In the genomic region with DNA sequence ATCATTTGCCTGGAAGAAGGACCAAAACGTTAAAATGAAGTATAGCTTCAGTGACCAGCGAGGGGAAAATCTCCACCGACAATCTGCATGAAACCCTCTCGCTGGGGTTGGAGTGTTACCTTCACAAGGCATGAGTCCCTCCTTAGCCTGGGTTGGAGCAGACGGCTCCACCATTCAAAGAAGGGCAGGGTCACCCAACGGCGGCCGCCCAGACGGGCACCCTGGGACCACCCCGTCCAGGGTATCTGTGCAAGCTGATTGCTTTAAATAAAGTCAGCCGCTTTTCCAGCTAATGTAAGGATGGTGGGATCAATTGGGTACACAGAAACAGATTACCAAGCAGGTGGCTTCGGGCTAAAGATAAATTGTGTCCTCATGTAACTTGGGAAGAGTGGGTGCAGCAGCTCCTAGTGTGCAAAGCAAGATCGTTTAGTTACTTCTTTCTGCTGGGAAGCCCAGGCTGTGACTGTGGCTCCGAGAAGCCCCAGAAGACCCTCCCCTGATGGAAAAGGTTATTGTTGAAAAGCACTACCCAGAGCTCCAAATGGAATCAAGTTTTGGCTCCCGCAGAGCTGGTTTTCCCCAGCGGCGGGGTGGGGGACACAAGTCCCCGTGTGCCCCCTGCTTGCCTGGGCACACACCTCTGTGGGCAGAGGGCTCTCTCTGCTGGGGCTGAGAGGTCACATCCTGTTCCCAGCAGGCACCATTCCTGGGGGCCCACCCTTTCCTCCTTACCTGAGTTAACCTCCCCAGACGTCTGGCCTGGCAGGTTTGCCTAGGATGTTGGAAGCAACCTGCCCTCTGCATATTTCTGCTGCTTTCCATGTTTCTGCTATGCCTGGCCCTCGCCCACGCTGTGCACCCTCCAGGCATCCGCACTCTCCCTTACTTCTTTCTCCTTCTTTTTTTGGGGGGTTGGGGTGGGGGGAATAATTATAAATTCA, we compare ENCODE assay signal across 19 cellular contexts.
"Had no signal": no experiment of that assay in that cellular context is flagged by ENCODE, and none has a peak within 500 bp of the region (broad histone marks: within the 10 kb centered on the region; RNA-seq: fewer than 3 reads in every experiment).

No MANE protein-coding gene starts in this region.

- H3K9me3 ChIP-seq: ovary, prostate gland, testis, vagina had no signal

- ATAC-seq: heart right ventricle; naive thymus-derived CD4-positive, alpha-beta T cell; T-cell had no signal

- H3K4me3 Mint-ChIP-seq: activated naive CD4-positive, alpha-beta T cell treated with anti-CD3 and anti-CD28 coated beads, Interleukin-2, amount 10 ng/mL, durations not matched to agents 7 days and 5 days; naive thymus-derived CD4-positive, alpha-beta T cell; neural progenitor cell; T-cell; T-helper 2 cell treated with Interferon-gamma antibody and Interleukin-4, amounts not matched to agents 5 μg/mL and 100 μg/mL, for 36 hours; type B pancreatic cell had no signal

- H3K36me3 ChIP-seq: heart right ventricle, neural progenitor cell, ovary, prostate gland, vagina had no signal

- H3K4me3 ChIP-seq: heart right ventricle, lung, neural progenitor cell, ovary, prostate gland, testis, vagina had no signal

- H3K9ac ChIP-seq: neural progenitor cell had no signal

- DNase-seq: activated CD4-positive, alpha-beta T cell treated with anti-CD3 and anti-CD28 coated beads for 1 hour; activated naive CD4-positive, alpha-beta T cell treated with anti-CD3 and anti-CD28 coated beads, Interleukin-2, amount 10 ng/mL, durations not matched to agents 7 days and 5 days; amygdala; effector CD4-positive, alpha-beta T cell; erythroblast; foreskin fibroblast; heart right ventricle; naive thymus-derived CD4-positive, alpha-beta T cell; ovary; stimulated activated CD4-positive, alpha-beta T cell treated with anti-CD3 and anti-CD28 coated beads, Interleukin-4, amount 100 ng/mL, for 1 hour; stimulated activated naive CD4-positive, alpha-beta T cell; testis had no signal

- H3K4me2 ChIP-seq: neural progenitor cell had no signal

- H3K27ac ChIP-seq: heart right ventricle, neural progenitor cell, ovary, prostate gland, testis, vagina had no signal

- H3K27ac Mint-ChIP-seq: activated naive CD4-positive, alpha-beta T cell treated with anti-CD3 and anti-CD28 coated beads, Interleukin-2, amount 10 ng/mL, durations not matched to agents 7 days and 5 days; naive thymus-derived CD4-positive, alpha-beta T cell; neural progenitor cell; T-cell; T-helper 2 cell treated with Interferon-gamma antibody and Interleukin-4, amounts not matched to agents 5 μg/mL and 100 μg/mL, for 36 hours; type B pancreatic cell had no signal

- H3K27me3 Mint-ChIP-seq: activated naive CD4-positive, alpha-beta T cell treated with anti-CD3 and anti-CD28 coated beads, Interleukin-2, amount 10 ng/mL, durations not matched to agents 7 days and 5 days; type B pancreatic cell had no signal

- H3K9me3 Mint-ChIP-seq: activated naive CD4-positive, alpha-beta T cell treated with anti-CD3 and anti-CD28 coated beads, Interleukin-2, amount 10 ng/mL, durations not matched to agents 7 days and 5 days; T-cell; T-helper 2 cell treated with Interferon-gamma antibody and Interleukin-4, amounts not matched to agents 5 μg/mL and 100 μg/mL, for 36 hours; type B pancreatic cell had no signal

- H3K27me3 ChIP-seq: neural progenitor cell, ovary, testis, vagina had no signal

- H3K4me1 ChIP-seq: heart right ventricle, neural progenitor cell, prostate gland, testis, vagina had no signal

- H2AFZ ChIP-seq: neural progenitor cell had no signal

- H3K36me3 Mint-ChIP-seq: activated naive CD4-positive, alpha-beta T cell treated with anti-CD3 and anti-CD28 coated beads, Interleukin-2, amount 10 ng/mL, durations not matched to agents 7 days and 5 days; naive thymus-derived CD4-positive, alpha-beta T cell; neural progenitor cell; T-cell; type B pancreatic cell had no signal

- H3K4me1 Mint-ChIP-seq: activated naive CD4-positive, alpha-beta T cell treated with anti-CD3 and anti-CD28 coated beads, Interleukin-2, amount 10 ng/mL, durations not matched to agents 7 days and 5 days; T-cell had no signal
